2 cellular contexts compared by ENCODE assay signal in the genomic region with DNA sequence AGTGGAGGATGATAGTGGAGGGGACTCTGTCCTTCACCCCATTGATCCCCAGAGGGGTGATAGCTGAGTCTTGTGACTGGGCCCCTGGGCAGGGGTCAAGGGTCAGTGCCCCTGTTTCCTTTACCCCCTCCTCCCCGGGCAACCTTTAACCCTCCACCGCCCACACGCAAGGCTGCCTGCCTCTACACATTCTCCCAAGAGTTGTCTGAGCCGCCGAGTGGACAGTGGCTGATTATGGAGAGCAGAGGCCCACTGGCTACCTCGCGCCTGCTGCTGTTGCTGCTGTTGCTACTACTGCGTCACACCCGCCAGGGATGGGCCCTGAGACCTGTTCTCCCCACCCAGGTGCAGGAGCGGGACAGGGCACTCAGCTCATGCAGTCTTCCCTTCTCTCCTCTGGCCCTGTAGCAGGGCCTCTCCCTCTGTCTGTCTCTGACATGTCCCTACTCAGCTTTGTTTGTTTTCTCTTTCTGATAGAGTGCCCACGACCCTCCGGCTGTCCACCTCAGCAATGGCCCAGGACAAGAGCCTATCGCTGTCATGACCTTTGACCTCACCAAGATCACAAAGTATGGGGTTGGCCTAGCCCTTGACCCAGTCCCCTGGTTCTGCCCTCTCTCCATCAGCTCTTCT.
TF ChIP-seq lines count a peak whose summit lies in the region.

TSS of gene SHBG (plus strand) at position 197 of the 633 bp plus-strand sequence. CDS start at position 235, 38 bp downstream.

TF ChIP-seq in IMR-90, 13 proteins besides CTCF, POLR2A, EP300 and RAD21:
- TF ChIP-seq MXI1 (IDR thresholded peaks at IDR 0.05; ENCODE audit: borderline replicate concordance, low read depth, low read length): no peak
- no peak for TF ChIP-seq BHLHE40 (IDR thresholded peaks at IDR 0.05; ENCODE audit: low read depth, low read length)
- no peak for TF ChIP-seq RCOR1 (IDR thresholded peaks at IDR 0.05; ENCODE audit: insufficient replicate concordance, low read length)
- TF ChIP-seq CHD1 (IDR thresholded peaks at IDR 0.05; ENCODE audit: low read depth, low read length): no peak
- TF ChIP-seq MAFK (IDR thresholded peaks at IDR 0.05; ENCODE audit: low read depth, low read length): no peak
- TF ChIP-seq NFE2L2 (IDR thresholded peaks at IDR 0.05; ENCODE audit: low read depth, low read length): no peak
- TF ChIP-seq FOS (IDR thresholded peaks at IDR 0.05; ENCODE audit: low read depth, low read length): no peak
- no peak for TF ChIP-seq USF2 (IDR thresholded peaks at IDR 0.05; ENCODE audit: low read depth, low read length)
- TF ChIP-seq MAZ (IDR thresholded peaks at IDR 0.05; ENCODE audit: borderline replicate concordance, low read depth, low read length): no peak
- TF ChIP-seq ELK1 (IDR thresholded peaks at IDR 0.05; ENCODE audit: borderline replicate concordance, low read depth, low read length): no peak
- no peak for TF ChIP-seq SMC3 (IDR thresholded peaks at IDR 0.05; ENCODE audit: low read depth, low read length)
- no peak for TF ChIP-seq CEBPB (IDR thresholded peaks at IDR 0.05; ENCODE audit: low read depth, low read length)
- TF ChIP-seq RFX5 (IDR thresholded peaks at IDR 0.05; ENCODE audit: low read depth, low read length): no peak

TF ChIP-seq in H1, 55 proteins besides CTCF, POLR2A, EP300 and RAD21:
- no peak for TF ChIP-seq SP4 (IDR thresholded peaks at IDR 0.05; ENCODE audit: low read length)
- no peak for TF ChIP-seq CEBPB (IDR thresholded peaks at IDR 0.05; ENCODE audit: low read depth, low read length)
- TF ChIP-seq SIN3A (conservative IDR thresholded peaks at IDR 0.05 in 1 of 2, IDR thresholded peaks at IDR 0.05 in 1 of 2; ENCODE audit: low read depth in 1 of 2, low read length in 2 of 2): no peak
- TF ChIP-seq USF2 (IDR thresholded peaks at IDR 0.05; ENCODE audit: low read length): no peak
- TF ChIP-seq TAF1 (IDR thresholded peaks at IDR 0.05; ENCODE audit: low read depth, low read length): no peak
- no peak for TF ChIP-seq KDM1A (IDR thresholded peaks at IDR 0.05; ENCODE audit: borderline replicate concordance, low read length)
- no peak for TF ChIP-seq HDAC6 (IDR thresholded peaks at IDR 0.05; ENCODE audit: low read depth, low read length)
- no peak for TF ChIP-seq FOSL1 (IDR thresholded peaks at IDR 0.05; ENCODE audit: insufficient read depth, low read depth, low read length)
- TF ChIP-seq CTBP2 (IDR thresholded peaks at IDR 0.05; ENCODE audit: borderline replicate concordance, insufficient read depth, insufficient read length, low read length): no peak
- no peak for TF ChIP-seq RBBP5 (IDR thresholded peaks at IDR 0.05; ENCODE audit: borderline replicate concordance, low read depth, low read length)
- no peak for TF ChIP-seq CREB1 (IDR thresholded peaks at IDR 0.05)
- no peak for TF ChIP-seq RFX5 (IDR thresholded peaks at IDR 0.05; ENCODE audit: borderline replicate concordance, low read depth, low read length)
- TF ChIP-seq MAFK (IDR thresholded peaks at IDR 0.05; ENCODE audit: low read depth, low read length): no peak
- no peak for TF ChIP-seq POU5F1 (IDR thresholded peaks at IDR 0.05; ENCODE audit: low read depth, low read length)
- no peak for TF ChIP-seq KDM5A (IDR thresholded peaks at IDR 0.05; ENCODE audit: low read length)
- TF ChIP-seq ATF2 (IDR thresholded peaks at IDR 0.05; ENCODE audit: low read length): no peak
- TF ChIP-seq EZH2 (IDR thresholded peaks at IDR 0.05; ENCODE audit: low read depth, low read length, severe bottlenecking): no peak
